ENCODE assay signal across 24 cellular contexts in the genomic region with DNA sequence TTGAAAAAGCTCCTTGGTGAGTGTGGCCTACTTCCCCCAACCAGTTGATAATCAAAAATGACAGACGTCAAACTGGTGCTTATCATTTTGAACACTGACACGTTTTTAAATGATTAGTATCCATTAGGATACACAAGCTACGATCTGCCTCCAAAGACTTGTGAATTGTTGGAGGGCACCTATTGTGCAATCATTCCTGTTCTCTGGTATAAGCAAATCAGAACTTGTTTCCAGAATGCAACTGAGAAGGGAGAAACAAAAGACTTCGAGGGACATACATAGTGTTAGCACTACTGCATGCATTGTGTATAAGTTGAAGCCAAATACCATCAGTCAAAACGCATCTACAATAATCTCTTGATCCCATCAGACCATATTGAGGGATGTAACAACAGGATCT. TPM values are rescaled to one million over a fixed set of nuclear protein-coding genes. Genes with fewer than 3 reads are reported as not detected.
A peak's percentile ranks its signal among the peaks of the same experiment; 100 is the strongest.
DNase-seq lines count a peak whose midpoint lies in the region; ATAC-seq, FAIRE-seq and TF ChIP-seq lines count a peak whose summit lies in the region.
"Had no signal": no experiment of that assay in that cellular context is flagged by ENCODE, and none has a peak within 500 bp of the region (broad histone marks: within the 10 kb centered on the region; RNA-seq: fewer than 3 reads in every experiment).

No MANE protein-coding gene starts in this region.

- no peak for TF ChIP-seq CTCF in IMR-90 (conservative IDR thresholded peaks at IDR 0.05; ENCODE audit: low read depth, low read length)
- TF ChIP-seq CTCF in K562 (IDR thresholded peaks at IDR 0.05 in 2 of 3, conservative IDR thresholded peaks at IDR 0.05 in 1 of 3; ENCODE audit: insufficient read depth in 2 of 3, low read depth in 1 of 3, low read length in 3 of 3) = no peak
- no peak for TF ChIP-seq CTCF in epithelial cell of esophagus (IDR thresholded peaks at IDR 0.05; ENCODE audit: insufficient read depth, low read depth, low read length, missing control alignments)
- TF ChIP-seq CTCF in body of pancreas (IDR thresholded peaks at IDR 0.05) = no peak

- intact Hi-C loops in IMR-90 (cut with micrococcal nuclease) (no loop called here), K562 (cut with micrococcal nuclease) (no loop called here), body of pancreas (cut with DNase I) (no loop called here)

- WGBS in IMR-90 (ENCODE audit: extremely low coverage in 2 of 2, insufficient read length in 1 of 2), 2 experiments = no CpG with 5 or more reads among the region's 5 CpGs
- WGBS in K562 (ENCODE audit: insufficient coverage, low coverage, missing lambda C conversion rate) = 0% methylated on average over 5 of the region's 5 CpGs
- WGBS in body of pancreas, 2 donors = 55% methylated on average over 5 of the region's 5 CpGs

- H3K9me3 ChIP-seq in IMR-90 (ENCODE audit: control insufficient read depth, insufficient read depth, low read length) (no peaks in the 10 kb centered on the region), K562 (replicated peaks; ENCODE audit: control insufficient read depth, insufficient read depth, low read depth, low read length) (no peaks in the 10 kb centered on the region), body of pancreas (no peaks in the 10 kb centered on the region)

- TF ChIP-seq RAD21 in IMR-90 (IDR thresholded peaks at IDR 0.05; ENCODE audit: low read length) (no peak), Ishikawa (IDR thresholded peaks at IDR 0.05; ENCODE audit: low read depth) (no peak), K562 (CRISPR knock-in tag; conservative IDR thresholded peaks at IDR 0.05 in 1 of 2, IDR thresholded peaks at IDR 0.05 in 1 of 2) (no peak)

- no peak overlapping the region for H3K56ac ChIP-seq in IMR-90 (ENCODE audit: extremely low read depth, insufficient read depth, low read length)

- ATAC-seq in IMR-90 (ENCODE audit: low read depth) = no peak
- no peak for ATAC-seq in K562
- ATAC-seq in body of pancreas = no peak

- no peak overlapping the region for H3K18ac ChIP-seq in IMR-90 (ENCODE audit: low read depth, low read length)

- H2AK9ac ChIP-seq in IMR-90 (replicated peaks; ENCODE audit: low read depth, low read length, poor library complexity) = no peak overlapping the region

- no peak overlapping the region for H2BK5ac ChIP-seq in IMR-90 (ENCODE audit: low read depth, low read length, poor library complexity, severe bottlenecking)

- no peak overlapping the region for H4K8ac ChIP-seq in IMR-90 (ENCODE audit: low read depth in 2 of 2, low read length in 2 of 2)

- no peaks in the 10 kb centered on the region for H3K4me1 ChIP-seq in IMR-90 (ENCODE audit: control insufficient read depth, insufficient read depth, low read length)
- H3K4me1 ChIP-seq in K562 (replicated peaks in 1 of 2; ENCODE audit: control insufficient read depth in 2 of 2, insufficient read depth in 2 of 2, low read length in 2 of 2) = no peaks in the 10 kb centered on the region
- no peaks in the 10 kb centered on the region for H3K4me1 ChIP-seq in body of pancreas

- H3K4me2 ChIP-seq in IMR-90 (ENCODE audit: low read depth, low read length) = no peak overlapping the region
- no peak overlapping the region for H3K4me2 ChIP-seq in K562 (ENCODE audit: insufficient read depth, low read length)

- no peak overlapping the region for H2BK120ac ChIP-seq in IMR-90 (ENCODE audit: low read depth, low read length)

- FAIRE-seq in K562 (lab: Jason Lieb, UNC) = no peak
- FAIRE-seq: GM12891, GM18507 had no signal

- no peak overlapping the region for H4K5ac ChIP-seq in IMR-90 (ENCODE audit: low read depth, low read length)

- no peak overlapping the region for H3K4me3 ChIP-seq in IMR-90 (ENCODE audit: insufficient read depth, low read depth, low read length)
- H3K4me3 ChIP-seq in K562 = no peak overlapping the region
- no peak overlapping the region for H3K4me3 ChIP-seq in epithelial cell of esophagus (ENCODE audit: low read length)
- H3K4me3 ChIP-seq in body of pancreas = no peak overlapping the region

- TF ChIP-seq EP300 in Ishikawa (IDR thresholded peaks at IDR 0.05; ENCODE audit: borderline replicate concordance) (no peak), K562 (IDR thresholded peaks at IDR 0.05; ENCODE audit: low read length) (no peak)

- H3K27me3 ChIP-seq in IMR-90 (ENCODE audit: control insufficient read depth, insufficient read depth, low read length) (no peaks in the 10 kb centered on the region), K562 (ENCODE audit: control insufficient read depth in 2 of 2, insufficient read depth in 2 of 2, low read length in 2 of 2) (no peaks in the 10 kb centered on the region), body of pancreas (no peaks in the 10 kb centered on the region)

- H2AFZ ChIP-seq in IMR-90 (replicated peaks; ENCODE audit: low read length, poor library complexity) (no peak overlapping the region), K562 (ENCODE audit: low read depth, low read length) (no peak overlapping the region)

- H3K79me1 ChIP-seq in IMR-90 (ENCODE audit: low read depth in 1 of 2, low read length in 2 of 2) = no peaks in the 10 kb centered on the region

- H3K14ac ChIP-seq in IMR-90 (replicated peaks; ENCODE audit: low read depth, low read length) = no peak overlapping the region

- H3K79me2 ChIP-seq in K562 (ENCODE audit: control insufficient read depth, insufficient read depth, low read length) = no peaks in the 10 kb centered on the region

- no peak overlapping the region for H3K4ac ChIP-seq in IMR-90 (ENCODE audit: low read depth, low read length)

- CTCF ChIA-PET in IMR-90 (lab: Yijun Ruan, JAX) = no interaction called here
- CTCF ChIA-PET in K562 (lab: Yijun Ruan, JAX; ENCODE audit: low intra/inter-chr PET ratio) = no interaction called here

- dilution Hi-C loops in IMR-90 (cut with HindIII; ENCODE audit: low sequenced_read_pairs, unreplicated experiment) = no loop called here

- H4K91ac ChIP-seq in IMR-90 (ENCODE audit: insufficient read depth, low read depth, low read length) = no peak overlapping the region

- no peaks in the 10 kb centered on the region for H3K9me1 ChIP-seq in IMR-90 (ENCODE audit: insufficient read depth, low read length)
- no peaks in the 10 kb centered on the region for H3K9me1 ChIP-seq in K562 (ENCODE audit: control insufficient read depth, insufficient read depth, low read length)

- in situ Hi-C loops in IMR-90 (cut with MboI; ENCODE audit: low sequenced_read_pairs) (no loop called here), K562 (cut with MboI) (no loop called here)

- H3K9ac ChIP-seq in IMR-90 (ENCODE audit: low read depth, low read length) (no peak overlapping the region), K562 (ENCODE audit: insufficient read depth in 1 of 2, low read depth in 2 of 2, low read length in 2 of 2) (no peak overlapping the region)

- H3K27ac ChIP-seq in IMR-90 (ENCODE audit: insufficient read depth, low read length) (no peak overlapping the region), K562 (ENCODE audit: extremely low read depth, low read depth, low read length) (no peak overlapping the region), body of pancreas (no peak overlapping the region)

- H3K36me3 ChIP-seq in IMR-90 (ENCODE audit: control insufficient read depth, insufficient read depth, low read length) (no peaks in the 10 kb centered on the region), K562 (ENCODE audit: control insufficient read depth, insufficient read depth, low read length) (no peaks in the 10 kb centered on the region), body of pancreas (replicated peaks in 1 of 2; ENCODE audit: insufficient read depth in 1 of 2, low read depth in 2 of 2) (no peaks in the 10 kb centered on the region)

- H2AK5ac ChIP-seq in IMR-90 (ENCODE audit: low read depth, low read length) = no peak overlapping the region

- no peak overlapping the region for H2BK15ac ChIP-seq in IMR-90 (ENCODE audit: low read depth, low read length)

- no peak overlapping the region for H3K23ac ChIP-seq in IMR-90 (ENCODE audit: low read depth, low read length)

- no peak overlapping the region for H2BK20ac ChIP-seq in IMR-90 (ENCODE audit: low read depth, low read length)

- BruUV-seq in IMR-90 (replicated peaks; lab: Mats Ljungman, UMichigan) = no TSS peak
- BruUV-seq in K562 (replicated peaks; lab: Mats Ljungman, UMichigan) = no TSS peak

- DNase-seq in IMR-90 (no peak), K562 (ENCODE audit: extremely low read depth in 1 of 4, low spot score in 3 of 4) (no peak), epithelial cell of esophagus (ENCODE audit: low read depth) (peak; percentile 60), body of pancreas (no peak), kidney tubule cell (ENCODE audit: low spot score) (no peak), SIG-M5 treated with dmso at 0.1 percent for 504 hours (lab: John Stamatoyannopoulos, UW; ENCODE audit: unreplicated experiment) (no peak)
- no peak for DNase-seq in activated CD8-positive, alpha-beta memory T cell treated with anti-CD3 and anti-CD28 coated beads for 24 hours
- DNase-seq: C1 segment of cervical spinal cord; Calu3; CD4-positive, alpha-beta memory T cell; COR-L47; DMS53; DMS79 treated with DMSO at 0.1 percent for 48 hours; GF-D8; GOT3; H7; HCEC 1CT had no signal

- TF ChIP-seq POLR2A in IMR-90 (IDR thresholded peaks at IDR 0.05; ENCODE audit: low read depth, low read length) (no peak), K562 (conservative IDR thresholded peaks at IDR 0.05) (no peak), body of pancreas (IDR thresholded peaks at IDR 0.05) (no peak)

- POLR2A ChIA-PET in IMR-90 (lab: Charles Lee; ENCODE audit: unreplicated experiment) (no interaction called here), K562 (lab: Yijun Ruan, JAX) (no interaction called here)

- H4K20me1 ChIP-seq in IMR-90 (ENCODE audit: insufficient read depth, low read length) (no peaks in the 10 kb centered on the region), K562 (replicated peaks; ENCODE audit: control insufficient read depth, insufficient read depth, low read length) (no peaks in the 10 kb centered on the region)

RNA-seq across cellular contexts. Expression of a gene that starts 11.6 kb away (rescaled TPM):
- total RNA-seq in IMR-90 (2012; rRNA removed) (not detected in 2 replicates), K562 (2014; rRNA removed) (not detected in 2 replicates), K562 (2014; rRNA removed; fragmentation: Illumina TruSeq; extraction: Trizol) (not detected in 2 replicates), K562 (2015; rRNA removed; fragmentation: Illumina TruSeq; extraction: Trizol) (not detected in 2 replicates), K562 (2021) (not detected in 2 replicates), body of pancreas (under 1 TPM in 1 of 2 donors, not detected in 1; under 0.01 TPM)
- polyA plus RNA-seq in IMR-90 (2012; rRNA removed) (not detected in 2 replicates), K562 (2011; rRNA removed) (not detected in 2 replicates), K562 (2014; fragmentation: Illumina TruSeq; extraction: Trizol) (not detected in 2 replicates), K562 (2014; fragmentation: Nextera tagmentation; extraction: Ambion mirVana) (not detected), K562 (2014; rRNA removed) (not detected in 2 replicates)
- polyA plus RNA-seq in IMR-90 (2012; cell fraction: cytosol; rRNA removed) = not detected in 2 replicates
- polyA plus RNA-seq in IMR-90 (2012; cell fraction: nucleus; rRNA removed; ENCODE audit: low replicate concordance) = not detected in 2 replicates
- not detected in 2 replicates for total RNA-seq in K562 (2011; cell fraction: chromatin; rRNA removed; ENCODE audit: low replicate concordance)
- total RNA-seq in K562 (2011; cell fraction: nucleolus; rRNA removed) = not detected in 2 replicates
- not detected in 2 replicates for total RNA-seq in K562 (2011; cell fraction: nucleoplasm; rRNA removed)
- polyA plus RNA-seq in K562 (2011; cell fraction: cytosol; rRNA removed) = not detected in 2 replicates
- polyA plus RNA-seq in K562 (2011; cell fraction: nucleus; rRNA removed) = not detected in 2 replicates
- polyA plus RNA-seq in K562 (2012) = not detected in 2 replicates
- polyA minus RNA-seq in K562 (2011; rRNA and poly(A)+ RNA removed) = not detected in 2 replicates
- not detected in 2 replicates for polyA minus RNA-seq in K562 (2011; cell fraction: cytosol; rRNA and poly(A)+ RNA removed)
- polyA minus RNA-seq in K562 (2011; cell fraction: nucleus; rRNA and poly(A)+ RNA removed) = not detected in 2 replicates
- total RNA-seq: A172; A673; Calu3; CD4-positive, alpha-beta memory T cell; Daoy; H7 had no signal
- polyA plus RNA-seq: BJ; CD4-positive, alpha-beta memory T cell had no signal
